ENCODE assay signal across 8 cellular contexts in genomic region chrX:129930941-129931410, GRCh38. TPM values are rescaled to one million over a fixed set of nuclear protein-coding genes. Genes with fewer than 3 reads are reported as not detected.
DNase-seq lines count a peak whose midpoint lies in the region; ATAC-seq and TF ChIP-seq lines count a peak whose summit lies in the region.

No MANE protein-coding gene starts in this region.

- no peaks in the 10 kb centered on the region for H3K9me3 Mint-ChIP-seq in WTC11
- no peaks in the 10 kb centered on the region for H3K9me3 Mint-ChIP-seq in stimulated activated effector memory CD8-positive, alpha-beta T cell treated with anti-CD3 and anti-CD28 coated beads, Interleukin-12 subunit alpha, Interleukin-12 subunit beta, amount 100 ng/mL, for 72 hours

- ATAC-seq in WTC11: peak; percentile 17
- no peak for ATAC-seq in right cardiac atrium
- no peak for ATAC-seq in stimulated activated effector memory CD8-positive, alpha-beta T cell treated with anti-CD3 and anti-CD28 coated beads, Interleukin-12 subunit alpha, Interleukin-12 subunit beta, amount 100 ng/mL, for 72 hours

- peaks cover 20% of the 10 kb centered on the region for H3K36me3 Mint-ChIP-seq in WTC11
- peaks cover 35% of the 10 kb centered on the region for H3K36me3 Mint-ChIP-seq in stimulated activated effector memory CD8-positive, alpha-beta T cell treated with anti-CD3 and anti-CD28 coated beads, Interleukin-12 subunit alpha, Interleukin-12 subunit beta, amount 100 ng/mL, for 72 hours

- CTCF ChIA-PET in WTC11 (lab: Charles Lee): interaction anchor here (0.7 to 1.4 kb wide), 7 partner anchors 26 to 326 kb away, joined by 3 to 9 read pairs (median 4); no protein-coding TSS in a partner anchor

- peak overlapping the region; percentile 62 for H3K4me3 ChIP-seq in right cardiac atrium (ENCODE audit: low read length)

- 4% methylated on average over 13 of the region's 13 CpGs for WGBS in right cardiac atrium

- POLR2A ChIA-PET in WTC11 (lab: Charles Lee): interaction anchor here (0.6 to 1.4 kb wide), 4 partner anchors 15 to 50 kb away, joined by 3 to 7 read pairs (median 4); no protein-coding TSS in a partner anchor

- peak overlapping the region; percentile 83 for H3K27ac ChIP-seq in 22Rv1
- H3K27ac ChIP-seq in right cardiac atrium (ENCODE audit: low read length): peak overlapping the region; percentile 96

- peaks cover 16% of the 10 kb centered on the region for H3K4me1 Mint-ChIP-seq in WTC11
- H3K4me1 Mint-ChIP-seq in stimulated activated effector memory CD8-positive, alpha-beta T cell treated with anti-CD3 and anti-CD28 coated beads, Interleukin-12 subunit alpha, Interleukin-12 subunit beta, amount 100 ng/mL, for 72 hours: peaks cover 10% of the 10 kb centered on the region

- intact Hi-C loops in right cardiac atrium (cut with DNase I): no loop called here

- TF ChIP-seq CTCF in 22Rv1 (IDR thresholded peaks at IDR 0.05) (no peak), WTC11 (IDR thresholded peaks at IDR 0.05) (no peak)

- H3K4me3 Mint-ChIP-seq in WTC11: peak overlapping the region; percentile 91
- peak overlapping the region; percentile 74 for H3K4me3 Mint-ChIP-seq in stimulated activated effector memory CD8-positive, alpha-beta T cell treated with anti-CD3 and anti-CD28 coated beads, Interleukin-12 subunit alpha, Interleukin-12 subunit beta, amount 100 ng/mL, for 72 hours

- H3K27ac Mint-ChIP-seq in WTC11: peak overlapping the region; percentile 89
- H3K27ac Mint-ChIP-seq in stimulated activated effector memory CD8-positive, alpha-beta T cell treated with anti-CD3 and anti-CD28 coated beads, Interleukin-12 subunit alpha, Interleukin-12 subunit beta, amount 100 ng/mL, for 72 hours: peak overlapping the region; percentile 88

- in situ Hi-C loops in GM18951 (cut with MboI; ENCODE audit: low sequenced_read_pairs, unreplicated experiment): no loop called here

- peaks cover 33% of the 10 kb centered on the region for H3K27me3 Mint-ChIP-seq in WTC11 (ENCODE audit: low read depth)

- H3K9me3 ChIP-seq in right cardiac atrium (ENCODE audit: control insufficient read depth, low read length): no peaks in the 10 kb centered on the region

- TF ChIP-seq POLR2A in GM18951 (IDR thresholded peaks at IDR 0.05; ENCODE audit: extremely low read depth, insufficient read depth, insufficient read length) (peak; percentile 32), erythroblast (IDR thresholded peaks at IDR 0.05; ENCODE audit: low read length) (no peak)

- no peaks in the 10 kb centered on the region for H3K4me1 ChIP-seq in right cardiac atrium (ENCODE audit: control insufficient read depth, insufficient read depth, low read length)

- DNase-seq in WTC11 (ENCODE audit: low spot score) (no peak), right cardiac atrium (peak in 1 of 3 donors; percentile 51), RKO (ENCODE audit: low spot score) (no peak), erythroblast (lab: John Stamatoyannopoulos, UW) (no peak), epidermal melanocyte (ENCODE audit: insufficient read length, low spot score) (no peak)
- no peak for DNase-seq in stimulated activated effector memory CD8-positive, alpha-beta T cell treated with anti-CD3 and anti-CD28 coated beads, Interleukin-12 subunit alpha, Interleukin-12 subunit beta, amount 100 ng/mL, for 72 hours (ENCODE audit: low spot score in 2 of 2)

- H3K27me3 ChIP-seq in right cardiac atrium (ENCODE audit: control insufficient read depth, insufficient read depth): no peaks in the 10 kb centered on the region

TF ChIP-seq in WTC11, 78 proteins besides CTCF, POLR2A, EP300 and RAD21:
- TF ChIP-seq ZNF281 (CRISPR knock-in tag; IDR thresholded peaks at IDR 0.05): no peak
- no peak for TF ChIP-seq CBFB (CRISPR knock-in tag; IDR thresholded peaks at IDR 0.05; ENCODE audit: low read depth)
- TF ChIP-seq FOXK1 (CRISPR knock-in tag; IDR thresholded peaks at IDR 0.05): 0 out of 2 replicates have a peak, but pooled peaks have one; percentile 16
TF ChIP-seq in WTC11: peak in this region for 1.

RNA-seq across cellular contexts. Expression of gene UTP14A, which starts 25.0 kb away (rescaled TPM):
- 15.8 to 17.4 TPM (median 16.4 TPM) in 3 replicates for total RNA-seq in WTC11 (2021)
- total RNA-seq in right cardiac atrium: 10 to 100 TPM in 1 of 4 donors, 1 to 10 TPM in 3; 8.1 to 11.2 (median 8.5) TPM
- 6.2 TPM for polyA plus RNA-seq in right cardiac atrium

RNA-seq across cellular contexts. Expression of gene BCORL1, which starts 51.5 kb away (rescaled TPM):
- total RNA-seq in WTC11 (2021) (9.3 to 12.0 TPM (median 9.6 TPM) in 3 replicates), right cardiac atrium (10 to 100 TPM; 10.9 to 13.8 (median 11.5) TPM)
- 5.0 TPM for polyA plus RNA-seq in right cardiac atrium
